ENCODE assay signal across 8 cellular contexts in genomic region chr9:107487521-107488399, GRCh38. TPM values are rescaled to one million over a fixed set of nuclear protein-coding genes. Genes with fewer than 3 reads are reported as not detected.
A peak's percentile ranks its signal among the peaks of the same experiment; 100 is the strongest.
DNase-seq lines count a peak whose midpoint lies in the region; ATAC-seq and TF ChIP-seq lines count a peak whose summit lies in the region.

No MANE protein-coding gene starts in this region.

- ATAC-seq in activated CD4-positive, alpha-beta T cell treated with anti-CD3 and anti-CD28 coated beads for 36 hours = no peak
- ATAC-seq in GM21360 (IDR thresholded peaks at IDR 0.05; ENCODE audit: unreplicated experiment) (no peak), GM18505 (IDR thresholded peaks at IDR 0.05; ENCODE audit: unreplicated experiment) (no peak)

- H3K4me3 ChIP-seq in foreskin fibroblast (ENCODE audit: low read depth in 1 of 2, low read length in 2 of 2) (peak overlapping the region; percentile 94 to 98), osteoblast (ENCODE audit: insufficient read depth, low read length) (peak overlapping the region; percentile 95)

- peaks cover 20% of the 10 kb centered on the region for H3K4me1 Mint-ChIP-seq in activated CD4-positive, alpha-beta T cell treated with anti-CD3 and anti-CD28 coated beads for 36 hours
- peaks cover 12% of the 10 kb centered on the region for H3K4me1 Mint-ChIP-seq in T-helper 2 cell treated with Interferon-gamma antibody and Interleukin-4, amounts not matched to agents 5 μg/mL and 100 μg/mL, for 36 hours (ENCODE audit: low read depth)

- H3K36me3 ChIP-seq in osteoblast (ENCODE audit: insufficient read depth, low read length) = peaks cover 16% of the 10 kb centered on the region

- H3K27me3 ChIP-seq in osteoblast (ENCODE audit: insufficient read depth, low read length) = no peaks in the 10 kb centered on the region

- peak; percentile 59 for DNase-seq in activated CD4-positive, alpha-beta T cell treated with anti-CD3 and anti-CD28 coated beads for 36 hours
- no peak for DNase-seq in activated CD4-positive, alpha-beta T cell treated with anti-CD3 and anti-CD28 coated beads, Interleukin-2, amount 50 U/mL, for 4 hours
- DNase-seq in T-helper 2 cell treated with Interferon-gamma antibody and Interleukin-4, amounts not matched to agents 5 μg/mL and 100 μg/mL, for 36 hours (ENCODE audit: low spot score) = peak; percentile 15
- peak in 1 of 2 donors; percentile 56 for DNase-seq in foreskin fibroblast
- peak; percentile 69 for DNase-seq in osteoblast (ENCODE audit: insufficient read length, low spot score, missing footprints)
- DNase-seq in NCI-H2107 treated with DMSO at 0.1 percent for 48 hours (lab: John Stamatoyannopoulos, UW; ENCODE audit: unreplicated experiment) = no peak

- peak overlapping the region; percentile 35 for H3K4me3 Mint-ChIP-seq in activated CD4-positive, alpha-beta T cell treated with anti-CD3 and anti-CD28 coated beads for 36 hours
- peak overlapping the region; percentile 34 for H3K4me3 Mint-ChIP-seq in T-helper 2 cell treated with Interferon-gamma antibody and Interleukin-4, amounts not matched to agents 5 μg/mL and 100 μg/mL, for 36 hours

- intact Hi-C loops in activated CD4-positive, alpha-beta T cell treated with anti-CD3 and anti-CD28 coated beads for 36 hours (cut with DNase I, micrococcal nuclease) = loop anchor here in 1 of 2 experiments (2.0 to 10.0 kb wide), 5 partner anchors 61 to 1627 kb away; partner anchors contain the start of genes CTNNAL1 and TMEM245

- H4K20me1 ChIP-seq in osteoblast (ENCODE audit: insufficient read depth, low read length) = no peaks in the 10 kb centered on the region

- H3K36me3 Mint-ChIP-seq in activated CD4-positive, alpha-beta T cell treated with anti-CD3 and anti-CD28 coated beads for 36 hours (ENCODE audit: low read depth) = no peaks in the 10 kb centered on the region
- H3K36me3 Mint-ChIP-seq in T-helper 2 cell treated with Interferon-gamma antibody and Interleukin-4, amounts not matched to agents 5 μg/mL and 100 μg/mL, for 36 hours (ENCODE audit: low read depth) = no peaks in the 10 kb centered on the region

- no peaks in the 10 kb centered on the region for H3K9me3 Mint-ChIP-seq in activated CD4-positive, alpha-beta T cell treated with anti-CD3 and anti-CD28 coated beads for 36 hours (ENCODE audit: low read depth)
- H3K9me3 Mint-ChIP-seq in T-helper 2 cell treated with Interferon-gamma antibody and Interleukin-4, amounts not matched to agents 5 μg/mL and 100 μg/mL, for 36 hours = no peaks in the 10 kb centered on the region

- peak overlapping the region; percentile 92 for H3K4me2 ChIP-seq in osteoblast (ENCODE audit: insufficient read depth, low read length)

- TF ChIP-seq CTCF in foreskin fibroblast (IDR thresholded peaks at IDR 0.05; ENCODE audit: low read depth, low read length) = peak; percentile 19
- TF ChIP-seq CTCF in osteoblast (IDR thresholded peaks at IDR 0.05; ENCODE audit: extremely low read depth, low read depth, low read length) = peak; percentile 27

- peaks cover 30% of the 10 kb centered on the region for H3K79me2 ChIP-seq in osteoblast (ENCODE audit: insufficient read depth, low read length)

- no peak for TF ChIP-seq POLR2A in GM18505 (IDR thresholded peaks at IDR 0.05; ENCODE audit: borderline replicate concordance, extremely low read depth, insufficient read depth, insufficient read length)

- CTCF ChIA-PET in activated CD4-positive, alpha-beta T cell treated with anti-CD3 and anti-CD28 coated beads for 36 hours (lab: Charles Lee) = interaction anchor here (1.3 kb wide), 1 partner anchor 314 kb away, joined by 4 read pairs; no protein-coding TSS in a partner anchor

- H3K9me3 ChIP-seq in osteoblast (ENCODE audit: low read depth, low read length) = no peaks in the 10 kb centered on the region

- H3K4me1 ChIP-seq in osteoblast (ENCODE audit: insufficient read depth, low read length) = peaks cover 15% of the 10 kb centered on the region

- H3K27me3 Mint-ChIP-seq in activated CD4-positive, alpha-beta T cell treated with anti-CD3 and anti-CD28 coated beads for 36 hours = peaks cover 56% of the 10 kb centered on the region
- peaks cover 69% of the 10 kb centered on the region for H3K27me3 Mint-ChIP-seq in T-helper 2 cell treated with Interferon-gamma antibody and Interleukin-4, amounts not matched to agents 5 μg/mL and 100 μg/mL, for 36 hours (ENCODE audit: low read depth)

- peak overlapping the region; percentile 56 for H2AFZ ChIP-seq in osteoblast (ENCODE audit: low read length)

- POLR2A ChIA-PET in activated CD4-positive, alpha-beta T cell treated with anti-CD3 and anti-CD28 coated beads for 36 hours (lab: Charles Lee) = no interaction called here

- H3K27ac ChIP-seq in osteoblast (ENCODE audit: low read depth, low read length) = peak overlapping the region; percentile 76

- no peak overlapping the region for H3K27ac Mint-ChIP-seq in activated CD4-positive, alpha-beta T cell treated with anti-CD3 and anti-CD28 coated beads for 36 hours
- H3K27ac Mint-ChIP-seq in T-helper 2 cell treated with Interferon-gamma antibody and Interleukin-4, amounts not matched to agents 5 μg/mL and 100 μg/mL, for 36 hours = no peak overlapping the region

RNA-seq across cellular contexts. Expression of gene KLF4, which starts 1.8 kb away (rescaled TPM):
- total RNA-seq in activated CD4-positive, alpha-beta T cell treated with anti-CD3 and anti-CD28 coated beads for 36 hours = 1 to 10 TPM in 1 of 2 experiments, under 1 TPM in 1; 0.88 to 1.2 TPM
- 33.9 and 34.7 TPM in 2 replicates for total RNA-seq in osteoblast

Comparison
In these comparisons a context has a peak if more than half of its experiments do, and no peak if none do; other contexts are left out.
1. DNase-seq: peak in activated CD4-positive, alpha-beta T cell treated with anti-CD3 and anti-CD28 coated beads for 36 hours (single experiment), T-helper 2 cell treated with Interferon-gamma antibody and Interleukin-4, amounts not matched to agents 5 μg/mL and 100 μg/mL, for 36 hours (single experiment) and osteoblast (single experiment); none in activated CD4-positive, alpha-beta T cell treated with anti-CD3 and anti-CD28 coated beads, Interleukin-2, amount 50 U/mL, for 4 hours (0 of 2) and NCI-H2107 treated with DMSO at 0.1 percent for 48 hours (single experiment).
2. RNA of gene KLF4, which starts 1.8 kb away (total RNA-seq): 33.9 to 34.7 TPM in osteoblast; 0.88 to 1.2 TPM in activated CD4-positive, alpha-beta T cell treated with anti-CD3 and anti-CD28 coated beads for 36 hours; every median in the first group is over 10 times any median in the second.